36 cellular contexts compared by ENCODE assay signal in the genomic region with DNA sequence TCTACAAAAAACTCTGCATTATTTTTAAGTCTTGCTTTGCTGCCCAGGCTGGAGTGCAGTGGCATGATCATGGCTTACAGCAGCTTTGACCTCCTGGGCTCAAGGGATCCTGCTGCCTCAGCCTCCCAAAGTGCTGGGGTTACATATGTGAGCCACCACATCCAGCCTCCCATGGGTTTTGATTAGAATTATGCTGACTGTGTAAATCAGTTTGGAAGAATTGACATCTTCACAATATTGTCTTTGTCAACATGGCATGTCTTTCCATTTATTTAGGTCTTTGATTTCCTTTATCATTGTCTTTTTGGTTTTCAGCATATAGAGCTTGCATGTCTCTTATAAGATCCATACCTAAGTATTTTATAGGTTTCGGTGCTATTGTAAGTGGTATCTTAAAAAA. TPM values are rescaled to one million over a fixed set of nuclear protein-coding genes. Genes with fewer than 3 reads are reported as not detected.
"Had no signal": no experiment of that assay in that cellular context is flagged by ENCODE, and none has a peak within 500 bp of the region (broad histone marks: within the 10 kb centered on the region; RNA-seq: fewer than 3 reads in every experiment).

No MANE protein-coding gene starts in this region.

- H3K27ac ChIP-seq: adrenal gland, body of pancreas, brain microvascular endothelial cell, breast epithelium, VCaP had no signal

- H3K4me3 ChIP-seq: adrenal gland, body of pancreas, breast epithelium had no signal

- FAIRE-seq: astrocyte, TTC549 had no signal

- H3K4me1 ChIP-seq: adrenal gland, body of pancreas, breast epithelium had no signal

- ATAC-seq: activated CD8-positive, alpha-beta T cell treated with anti-CD3 and anti-CD28 coated beads for 36 hours; activated naive CD4-positive, alpha-beta T cell treated with anti-CD3 and anti-CD28 coated beads, Interleukin-2, amount 50 U/mL, for 72 hours; activated T-cell treated with anti-CD3 and anti-CD28 coated beads, Interleukin-2, amount 50 U/mL, for 4 hours; activated T-cell treated with anti-CD3 and anti-CD28 coated beads, Interleukin-2, amount 50 U/mL, for 72 hours; activated T-helper 17 cell treated with anti-CD3 and anti-CD28 coated beads, Interleukin-2, amount 50 U/mL, for 72 hours; body of pancreas had no signal

- DNase-seq: activated B cell treated with CpG ODN at 0.5 μM for 24 hours; activated CD4-positive, alpha-beta memory T cell treated with anti-CD3 and anti-CD28 coated beads for 36 hours; activated CD4-positive, alpha-beta T cell treated with anti-CD3 and anti-CD28 coated beads for 4 hours; activated CD4-positive, alpha-beta T cell treated with anti-CD3 and anti-CD28 coated beads, Interleukin-2, amount 10 ng/mL, durations not matched to agents 24 days and 14 days; activated CD4-positive, alpha-beta T cell treated with anti-CD3 and anti-CD28 coated beads, Interleukin-2, amount 50 U/mL, for 1 hour; activated CD4-positive, alpha-beta T cell treated with anti-CD3 and anti-CD28 coated beads, Interleukin-2, amount 50 U/mL, for 4 hours; activated CD4-positive, CD25-positive, alpha-beta regulatory T cell treated with anti-CD3 and anti-CD28 coated beads, Interleukin-2, amount 50 U/mL, for 72 hours; activated CD8-positive, alpha-beta memory T cell treated with anti-CD3 and anti-CD28 coated beads, Interleukin-2, amount 50 U/mL, for 4 hours; activated CD8-positive, alpha-beta T cell treated with anti-CD3 and anti-CD28 coated beads for 36 hours; activated effector memory CD4-positive, alpha-beta T cell treated with anti-CD3 and anti-CD28 coated beads, Interleukin-2, amount 50 U/mL, for 16 hours; activated gamma-delta T cell treated with Interleukin-2 at 50 U/mL for 16 hours; activated naive CD4-positive, alpha-beta T cell; activated naive CD4-positive, alpha-beta T cell treated with anti-CD3 and anti-CD28 coated beads for 36 hours; activated naive CD4-positive, alpha-beta T cell treated with anti-CD3 and anti-CD28 coated beads, Interleukin-2, amount 50 U/mL, for 16 hours; activated naive CD8-positive, alpha-beta T cell treated with anti-CD3 and anti-CD28 coated beads for 36 hours; activated T-cell treated with anti-CD3 and anti-CD28 coated beads for 4 hours; activated T-cell treated with anti-CD3 and anti-CD28 coated beads, Interleukin-2, amount 50 U/mL, for 1 hour; activated T-cell treated with anti-CD3 and anti-CD28 coated beads, Interleukin-2, amount 50 U/mL, for 4 hours; activated T-cell treated with anti-CD3 and anti-CD28 coated beads, Interleukin-2, amount 50 U/mL, for 72 hours; amniotic stem cell; aorta; body of pancreas; brain microvascular endothelial cell; central memory CD4-positive, alpha-beta T cell; T-helper 2 cell; T-helper 9 cell had no signal

- H3K27me3 ChIP-seq: adrenal gland, body of pancreas, brain microvascular endothelial cell, breast epithelium had no signal

- H3K36me3 ChIP-seq: adrenal gland, brain microvascular endothelial cell, breast epithelium had no signal

- H3K9me3 ChIP-seq: body of pancreas had no signal

RNA-seq across cellular contexts. Expression of a gene that starts 13.2 kb away (rescaled TPM):
- total RNA-seq: activated B cell treated with CpG ODN at 0.5 μM for 24 hours; activated CD4-positive, alpha-beta memory T cell treated with anti-CD3 and anti-CD28 coated beads for 36 hours; activated CD4-positive, alpha-beta T cell treated with anti-CD3 and anti-CD28 coated beads, Interleukin-2, amount 10 ng/mL, durations not matched to agents 24 days and 14 days; activated CD8-positive, alpha-beta memory T cell treated with anti-CD3 and anti-CD28 coated beads for 36 hours; activated CD8-positive, alpha-beta T cell treated with anti-CD3 and anti-CD28 coated beads for 36 hours; activated naive CD4-positive, alpha-beta T cell treated with anti-CD3 and anti-CD28 coated beads for 36 hours; activated naive CD4-positive, alpha-beta T cell treated with anti-CD3 and anti-CD28 coated beads, Interleukin-2, amount 50 U/mL, for 72 hours; activated naive CD8-positive, alpha-beta T cell treated with anti-CD3 and anti-CD28 coated beads for 36 hours; activated T-cell treated with anti-CD3 and anti-CD28 coated beads, Interleukin-2, amount 50 U/mL, for 4 hours; activated T-cell treated with anti-CD3 and anti-CD28 coated beads, Interleukin-2, amount 50 U/mL, for 72 hours; activated T-helper 1 cell treated with anti-CD3 and anti-CD28 coated beads, Interleukin-12 subunit alpha, Interleukin-12 subunit beta, Interleukin-2, Interleukin-4 antibody, amounts not matched to agents 30 ng/mL and 10 ng/mL and 1 ng/mL, durations not matched to agents 14 hours and 24 hours and 36 hours; activated T-helper 17 cell treated with anti-CD3 and anti-CD28 coated beads, Interleukin-2, amount 50 U/mL, for 72 hours; cerebellum had no signal
